Comparison of ENCODE assay signal across 8 cellular contexts in genomic region chrX:19343085-19343461, GRCh38. TPM values are rescaled to one million over a fixed set of nuclear protein-coding genes. Genes with fewer than 3 reads are reported as not detected.
DNase-seq lines count a peak whose midpoint lies in the region; ATAC-seq and TF ChIP-seq lines count a peak whose summit lies in the region.

No MANE protein-coding gene starts in this region.

- ATAC-seq in GM18517 (IDR thresholded peaks at IDR 0.05; ENCODE audit: unreplicated experiment) = no peak

- H3K4me1 ChIP-seq in BLaER1 treated with 17β-estradiol and CSF1 and Interleukin-3, amounts not matched to agents 10 nM and 100 nM = peaks cover 11 to 42% (median 23%) of the 10 kb centered on the region in 10 experiments
- peaks cover 9% of the 10 kb centered on the region for H3K4me1 ChIP-seq in Loucy (ENCODE audit: insufficient read depth, low read length, poor library complexity, severe bottlenecking)

- no peak for TF ChIP-seq CTCF in Loucy (conservative IDR thresholded peaks at IDR 0.05; ENCODE audit: low read length)
- no peak for TF ChIP-seq CTCF in coronary artery (IDR thresholded peaks at IDR 0.05)
- TF ChIP-seq CTCF in neural cell (IDR thresholded peaks at IDR 0.05; ENCODE audit: poor library complexity, severe bottlenecking) = no peak

- no peaks in the 10 kb centered on the region for H3K9me2 ChIP-seq in Loucy (replicated peaks; ENCODE audit: low read depth, low read length)
- no peaks in the 10 kb centered on the region for H3K9me2 ChIP-seq in neural cell (ENCODE audit: insufficient read depth, low read length)

- DNase-seq in coronary artery (ENCODE audit: low spot score) (no peak), MV-4-11 (lab: John Stamatoyannopoulos, UW) (no peak), NCI-H1105 treated with DMSO at 0.1 percent for 48 hours (lab: John Stamatoyannopoulos, UW) (no peak)
- DNase-seq in stimulated activated CD4-positive, alpha-beta T cell treated with anti-CD3 and anti-CD28 coated beads, Interleukin-12 subunit alpha, Interleukin-12 subunit beta, amount 100 ng/mL, for 4 hours = no peak

- TF ChIP-seq RAD21 in neural cell (conservative IDR thresholded peaks at IDR 0.05) = no peak

- H3K79me2 ChIP-seq in Loucy (ENCODE audit: insufficient read depth, low read length) (peaks cover 41% of the 10 kb centered on the region), neural cell (replicated peaks; ENCODE audit: insufficient read depth, low read length) (peaks cover 8% of the 10 kb centered on the region)

- H3K27me3 ChIP-seq in BLaER1 treated with 17β-estradiol and CSF1 and Interleukin-3, amounts not matched to agents 10 nM and 100 nM = peaks cover 0 to 14% (median 0%) of the 10 kb centered on the region in 11 experiments; a peak in 3 of 22 replicates
- H3K27me3 ChIP-seq in Loucy (ENCODE audit: insufficient read depth, low read length, poor library complexity, severe bottlenecking) (no peaks in the 10 kb centered on the region), neural cell (ENCODE audit: insufficient read depth, low read depth, low read length) (no peaks in the 10 kb centered on the region)

- H2AFZ ChIP-seq in Loucy (ENCODE audit: low read length) (peak overlapping the region; percentile 90), neural cell (ENCODE audit: low read depth, low read length) (peak overlapping the region; percentile 68)

- peak overlapping the region in 9 of 11 experiments; percentile 20 to 79 (median 60); a peak in 17 of 22 replicates for H3K27ac ChIP-seq in BLaER1 treated with 17β-estradiol and CSF1 and Interleukin-3, amounts not matched to agents 10 nM and 100 nM
- H3K27ac ChIP-seq in coronary artery (peak overlapping the region in 1 of 2 donors; percentile 83), neural cell (ENCODE audit: low read length) (peak overlapping the region; percentile 70)

- H3F3A ChIP-seq in Loucy (ENCODE audit: low read depth) (no peaks in the 10 kb centered on the region), neural cell (ENCODE audit: insufficient read depth, low read length, poor library complexity, severe bottlenecking) (no peaks in the 10 kb centered on the region)

- peaks cover 0 to 8% (median 0%) of the 10 kb centered on the region in 11 experiments; a peak in 1 of 22 replicates for H3K9me3 ChIP-seq in BLaER1 treated with 17β-estradiol and CSF1 and Interleukin-3, amounts not matched to agents 10 nM and 100 nM (replicated peaks in 1 of 11)
- no peaks in the 10 kb centered on the region for H3K9me3 ChIP-seq in Loucy (ENCODE audit: insufficient read depth, low read depth, low read length)
- H3K9me3 ChIP-seq in neural cell (ENCODE audit: low read length) = no peaks in the 10 kb centered on the region

- H4K20me1 ChIP-seq in BLaER1 treated with 17β-estradiol and CSF1 and Interleukin-3, amounts not matched to agents 10 nM and 100 nM = peaks cover 6 to 37% (median 29%) of the 10 kb centered on the region in 11 experiments; a peak in 15 of 22 replicates
- peaks cover 13% of the 10 kb centered on the region for H4K20me1 ChIP-seq in Loucy (ENCODE audit: insufficient read depth, low read length, poor library complexity, severe bottlenecking)
- no peaks in the 10 kb centered on the region for H4K20me1 ChIP-seq in neural cell (ENCODE audit: insufficient read depth)

- peak overlapping the region; percentile 46 to 72 (median 65) for H3K4me2 ChIP-seq in BLaER1 treated with 17β-estradiol and CSF1 and Interleukin-3, amounts not matched to agents 10 nM and 100 nM
- peak overlapping the region; percentile 84 for H3K4me2 ChIP-seq in Loucy (ENCODE audit: low read depth, low read length, poor library complexity, severe bottlenecking)
- H3K4me2 ChIP-seq in neural cell (ENCODE audit: low read length) = peak overlapping the region; percentile 55

- peak overlapping the region; percentile 66 to 85 (median 76); a peak in 18 of 20 replicates for H3K4me3 ChIP-seq in BLaER1 treated with 17β-estradiol and CSF1 and Interleukin-3, amounts not matched to agents 10 nM and 100 nM
- H3K4me3 ChIP-seq in Loucy (ENCODE audit: low read length, poor library complexity, severe bottlenecking) (peak overlapping the region; percentile 86), coronary artery (peak overlapping the region; percentile 76), neural cell (ENCODE audit: low read length) (peak overlapping the region; percentile 82)

- peaks cover 0 to 17% (median 0%) of the 10 kb centered on the region in 11 experiments; a peak in 4 of 22 replicates for H3K36me3 ChIP-seq in BLaER1 treated with 17β-estradiol and CSF1 and Interleukin-3, amounts not matched to agents 10 nM and 100 nM
- H3K36me3 ChIP-seq in Loucy (ENCODE audit: insufficient read depth, low read length) (no peaks in the 10 kb centered on the region), neural cell (ENCODE audit: insufficient read depth, low read length) (no peaks in the 10 kb centered on the region)

- TF ChIP-seq EP300 in neural cell (conservative IDR thresholded peaks at IDR 0.05; ENCODE audit: poor library complexity, severe bottlenecking) = no peak

- peak overlapping the region in 10 of 11 experiments; percentile 20 to 92 (median 82); a peak in 17 of 22 replicates for H3K9ac ChIP-seq in BLaER1 treated with 17β-estradiol and CSF1 and Interleukin-3, amounts not matched to agents 10 nM and 100 nM
- H3K9ac ChIP-seq in Loucy (ENCODE audit: low read depth, low read length, poor library complexity, severe bottlenecking) (peak overlapping the region; percentile 71), neural cell (ENCODE audit: low read length) (peak overlapping the region; percentile 61)

TF ChIP-seq in neural cell, 6 proteins besides CTCF, POLR2A, EP300 and RAD21:
- TF ChIP-seq EZH2 (IDR thresholded peaks at IDR 0.05; ENCODE audit: borderline replicate concordance, insufficient read depth, low read length, poor library complexity, severe bottlenecking) (no peak), TAF1 (IDR thresholded peaks at IDR 0.05; ENCODE audit: low read depth) (no peak), SMC3 (conservative IDR thresholded peaks at IDR 0.05; ENCODE audit: poor library complexity) (no peak), POLR2AphosphoS5 (IDR thresholded peaks at IDR 0.05) (no peak), MXI1 (conservative IDR thresholded peaks at IDR 0.05; ENCODE audit: poor library complexity, severe bottlenecking) (no peak), REST (IDR thresholded peaks at IDR 0.05; ENCODE audit: borderline replicate concordance) (no peak)

RNA-seq across cellular contexts. Expression of gene PDHA1, which starts 0.7 kb away (rescaled TPM):
- 224 and 241 TPM in 2 replicates for polyA plus RNA-seq in neural cell
- 42.6 and 76.5 TPM in 2 replicates for polyA minus RNA-seq in neural cell
